Comparison of ENCODE assay signal across 19 cellular contexts in genomic region chr6:15061908-15062307, GRCh38.
DNase-seq lines count a peak whose midpoint lies in the region; ATAC-seq, FAIRE-seq and TF ChIP-seq lines count a peak whose summit lies in the region.
"Had no signal": no experiment of that assay in that cellular context is flagged by ENCODE, and none has a peak within 500 bp of the region (broad histone marks: within the 10 kb centered on the region; RNA-seq: fewer than 3 reads in every experiment).

No MANE protein-coding gene starts in this region.

- no peak overlapping the region for H2BK20ac ChIP-seq in H1 (ENCODE audit: low read length)

- H2BK5ac ChIP-seq in H1 (ENCODE audit: low read depth, low read length): no peak overlapping the region

- H3K4me2 ChIP-seq in PC-9: no peak overlapping the region
- H3K4me2 ChIP-seq in H1 (ENCODE audit: insufficient read depth in 1 of 2, low read depth in 2 of 2, low read length in 2 of 2): no peak overlapping the region
- H3K4me2 ChIP-seq in osteoblast (ENCODE audit: insufficient read depth, low read length): no peak overlapping the region
- H3K4me2 ChIP-seq: A549 had no signal

- no peak overlapping the region for H4K5ac ChIP-seq in H1 (ENCODE audit: insufficient read length, low read depth, low read length)

- no peak overlapping the region for H3K56ac ChIP-seq in H1 (replicated peaks; ENCODE audit: insufficient read length, low read depth, low read length)

- H3K9me2 ChIP-seq in PC-9 (ENCODE audit: insufficient read depth): no peaks in the 10 kb centered on the region

- H3K36me3 ChIP-seq in ACC112 (ENCODE audit: insufficient read depth, low read length): no peaks in the 10 kb centered on the region
- H3K36me3 ChIP-seq in PC-9 (ENCODE audit: low read depth): no peaks in the 10 kb centered on the region
- H3K36me3 ChIP-seq in H1 (ENCODE audit: control insufficient read depth in 2 of 4, insufficient read depth in 4 of 4, low read length in 3 of 4): no peaks in the 10 kb centered on the region
- H3K36me3 ChIP-seq in osteoblast (ENCODE audit: insufficient read depth, low read length): no peaks in the 10 kb centered on the region

- no peak for DNase-seq in PC-9
- no peak for DNase-seq in H1 (ENCODE audit: low read depth in 1 of 2, low spot score in 2 of 2)
- DNase-seq in osteoblast (ENCODE audit: insufficient read length, low spot score, missing footprints): no peak
- no peak for DNase-seq in activated T-cell treated with anti-CD3 and anti-CD28 coated beads, Interleukin-2, amount 50 U/mL, for 48 hours
- DNase-seq in SKM-1 treated with dmso at 0.1 percent for 144 hours (lab: John Stamatoyannopoulos, UW; ENCODE audit: unreplicated experiment): no peak
- DNase-seq in islet precursor cell: no peak
- DNase-seq: CD4-positive, alpha-beta T cell; GOT3; MM.1S; NCI-H1105; NCI-H446 treated with DMSO at 0.1 percent for 48 hours; NCI-H748 treated with DMSO at 0.1 percent for 48 hours; Right ventricle myocardium superior had no signal

- H2BK120ac ChIP-seq in H1 (replicated peaks; ENCODE audit: low read depth, low read length): peak overlapping the region; percentile 66

- TF ChIP-seq POLR2A in H1 (IDR thresholded peaks at IDR 0.05; ENCODE audit: control extremely low read depth in 1 of 2, low read depth in 2 of 2, low read length in 2 of 2): no peak

- H3K4me1 ChIP-seq in ACC112 (ENCODE audit: control insufficient read depth, insufficient read depth, low read length, unreplicated experiment): peaks cover 18% of the 10 kb centered on the region
- H3K4me1 ChIP-seq in PC-9 (replicated peaks; ENCODE audit: insufficient read depth): peaks cover 7% of the 10 kb centered on the region; the same call in 1 of the 2 replicates
- no peaks in the 10 kb centered on the region; a peak in 1 of 7 replicates for H3K4me1 ChIP-seq in H1 (replicated peaks in 1 of 4; ENCODE audit: control insufficient read depth in 3 of 4, insufficient read depth in 4 of 4, low read length in 3 of 4)
- peaks cover 28% of the 10 kb centered on the region for H3K4me1 ChIP-seq in osteoblast (ENCODE audit: insufficient read depth, low read length)
- H3K4me1 ChIP-seq: A549 had no signal

- no peak for TF ChIP-seq CTCF in PC-9 (conservative IDR thresholded peaks at IDR 0.05)
- TF ChIP-seq CTCF in H1 (IDR thresholded peaks at IDR 0.05; ENCODE audit: control extremely low read depth in 1 of 3, insufficient read depth in 1 of 3, low read depth in 1 of 3, low read length in 3 of 3): no peak
- no peak for TF ChIP-seq CTCF in osteoblast (IDR thresholded peaks at IDR 0.05; ENCODE audit: extremely low read depth, low read depth, low read length)

- FAIRE-seq in H1 (lab: Jason Lieb, UNC): no peak
- FAIRE-seq: A549, G401.6, GM12892, GM19239 had no signal

- 0 out of 2 replicates have a peak overlapping the region, but pooled peaks have one; percentile 33 for H2BK15ac ChIP-seq in H1 (ENCODE audit: low read length)

- H3K18ac ChIP-seq in H1 (ENCODE audit: extremely low read depth, low read length): no peak overlapping the region

- no peak overlapping the region for H4K8ac ChIP-seq in H1 (ENCODE audit: extremely low read depth, insufficient read depth, low read length)

- peak overlapping the region; percentile 76 for H3K27ac ChIP-seq in ACC112 (ENCODE audit: low read depth, low read length)
- H3K27ac ChIP-seq in PC-9: no peak overlapping the region
- no peak overlapping the region for H3K27ac ChIP-seq in H1 (ENCODE audit: low read depth, low read length)
- H3K27ac ChIP-seq in osteoblast (ENCODE audit: low read depth, low read length): peak overlapping the region; percentile 68
- H3K27ac ChIP-seq: A549 had no signal

- CTCF ChIA-PET in PC-9 (lab: Charles Lee) (interaction anchor here (0.7 kb wide), 1 partner anchor 139 kb away, joined by 3 read pairs; no protein-coding TSS in a partner anchor), H1 (lab: Charles Lee; ENCODE audit: partially characterized antibody) (interaction anchor here (0.6 to 1.7 kb wide), 3 partner anchors 12 to 377 kb away, joined by 3 to 6 read pairs (median 3); no protein-coding TSS in a partner anchor)

- no peaks in the 10 kb centered on the region for H4K20me1 ChIP-seq in PC-9 (ENCODE audit: insufficient read depth)
- no peaks in the 10 kb centered on the region for H4K20me1 ChIP-seq in H1 (replicated peaks in 1 of 2; ENCODE audit: control insufficient read depth in 1 of 2, insufficient read depth in 2 of 2, low read length in 2 of 2)
- H4K20me1 ChIP-seq in osteoblast (ENCODE audit: insufficient read depth, low read length): no peaks in the 10 kb centered on the region

- no peaks in the 10 kb centered on the region for H3K23me2 ChIP-seq in H1 (ENCODE audit: low read depth, low read length)

- intact Hi-C loops in PC-9 (cut with micrococcal nuclease; ENCODE audit: unreplicated experiment): loop anchor here (1.0 to 5.0 kb wide), 7 partner anchors 180 to 851 kb away; no protein-coding TSS in a partner anchor

- no peak overlapping the region for H2BK12ac ChIP-seq in H1 (ENCODE audit: low read depth, low read length)

- no peak overlapping the region for H2AFZ ChIP-seq in ACC112 (ENCODE audit: low read length, unreplicated experiment)
- no peak overlapping the region for H2AFZ ChIP-seq in PC-9
- H2AFZ ChIP-seq in H1 (ENCODE audit: low read length): no peak overlapping the region
- no peak overlapping the region for H2AFZ ChIP-seq in osteoblast (ENCODE audit: low read length)

- no peak overlapping the region for H3K4ac ChIP-seq in H1 (replicated peaks; ENCODE audit: insufficient read length, low read depth, low read length)

- H4K91ac ChIP-seq in H1 (replicated peaks; ENCODE audit: insufficient read length, low read length): no peak overlapping the region

- no peak for ATAC-seq in activated CD4-positive, CD25-positive, alpha-beta regulatory T cell treated with anti-CD3 and anti-CD28 coated beads, Interleukin-2, amount 50 U/mL, for 24 hours
- ATAC-seq: A549 had no signal

- WGBS in H1 (ENCODE audit: extremely low coverage in 1 of 2, insufficient coverage in 1 of 2, insufficient read length in 1 of 2, insufficient replicate concordance in 2 of 2, low coverage in 1 of 2, low lambda C conversion rate in 2 of 2, missing lambda C conversion rate in 1 of 2), 2 experiments: 86% methylated on average over 2 of the region's 2 CpGs; no CpG with 5 or more reads in 1 of the 2 experiments

- no peaks in the 10 kb centered on the region for H3K9me3 ChIP-seq in PC-9 (ENCODE audit: insufficient read depth, low read depth)
- H3K9me3 ChIP-seq in H1 (ENCODE audit: insufficient read depth in 2 of 2, low read depth in 1 of 2, low read length in 1 of 2): no peaks in the 10 kb centered on the region; a peak in 1 of 4 replicates
- H3K9me3 ChIP-seq in osteoblast (ENCODE audit: low read depth, low read length): no peaks in the 10 kb centered on the region
- H3K9me3 ChIP-seq: A549 had no signal

- H2AK5ac ChIP-seq in H1 (ENCODE audit: low read depth, low read length): no peak overlapping the region

- H3F3A ChIP-seq in PC-9 (ENCODE audit: insufficient read depth, low read depth): no peaks in the 10 kb centered on the region; the same call in 1 of the 2 replicates

- no peak for TF ChIP-seq EP300 in H1 (IDR thresholded peaks at IDR 0.05; ENCODE audit: borderline replicate concordance in 1 of 2, low read depth in 2 of 2, low read length in 2 of 2)

- H3K14ac ChIP-seq in H1 (ENCODE audit: insufficient read length): no peak overlapping the region

- H3K9ac ChIP-seq in H1 (replicated peaks in 1 of 4; ENCODE audit: extremely low read depth in 1 of 4, low read depth in 3 of 4, low read length in 3 of 4): no peak overlapping the region

- no peak for TF ChIP-seq RAD21 in H1 (IDR thresholded peaks at IDR 0.05 in 1 of 2, conservative IDR thresholded peaks at IDR 0.05 in 1 of 2; ENCODE audit: low read depth in 2 of 2, low read length in 2 of 2)

- H3K4me3 ChIP-seq in ACC112 (ENCODE audit: low read depth, low read length) (no peak overlapping the region), PC-9 (no peak overlapping the region), H1 (ENCODE audit: extremely low read depth in 1 of 4, insufficient read depth in 2 of 4, low read depth in 3 of 4, low read length in 4 of 4) (no peak overlapping the region), osteoblast (ENCODE audit: insufficient read depth, low read length) (no peak overlapping the region)
- H3K4me3 ChIP-seq: A549 had no signal

- TSS peak; percentile 97 for BruUV-seq in PC-9 (replicated peaks; lab: Mats Ljungman, UMichigan)

- H3K23ac ChIP-seq in H1 (ENCODE audit: insufficient read length): no peak overlapping the region

- no peaks in the 10 kb centered on the region for H3K79me1 ChIP-seq in H1 (ENCODE audit: low read depth, low read length)

- POLR2A ChIA-PET in PC-9 (lab: Charles Lee; ENCODE audit: unreplicated experiment) (no interaction called here), H1 (lab: Charles Lee; ENCODE audit: partially characterized antibody) (no interaction called here)

- H3K79me2 ChIP-seq in ACC112 (ENCODE audit: control insufficient read depth, insufficient read depth, low read length, unreplicated experiment) (no peaks in the 10 kb centered on the region), PC-9 (ENCODE audit: low read depth) (no peaks in the 10 kb centered on the region), H1 (ENCODE audit: control insufficient read depth in 1 of 2, insufficient read depth in 2 of 2, low read length in 2 of 2) (no peaks in the 10 kb centered on the region), osteoblast (ENCODE audit: insufficient read depth, low read length) (no peaks in the 10 kb centered on the region)

- H3K27me3 ChIP-seq in ACC112 (ENCODE audit: insufficient read depth, low read length) (no peaks in the 10 kb centered on the region), PC-9 (ENCODE audit: insufficient read depth, low read depth) (no peaks in the 10 kb centered on the region), H1 (replicated peaks in 1 of 4; ENCODE audit: control insufficient read depth in 3 of 4, extremely low read depth in 1 of 4, insufficient read depth in 3 of 4, low read length in 3 of 4) (no peaks in the 10 kb centered on the region), osteoblast (ENCODE audit: insufficient read depth, low read length) (no peaks in the 10 kb centered on the region)

TF ChIP-seq in H1, 55 proteins besides CTCF, POLR2A, EP300 and RAD21:
- peak; percentile 64; the same call in 1 of the 2 replicates for TF ChIP-seq KDM1A (IDR thresholded peaks at IDR 0.05; ENCODE audit: borderline replicate concordance, low read length)
- no peak for TF ChIP-seq NANOG (IDR thresholded peaks at IDR 0.05; ENCODE audit: insufficient read depth, low read depth, low read length, poor library complexity, severe bottlenecking)
TF ChIP-seq in H1: peak in this region for 1.

Comparison
In these comparisons a context has a peak if more than half of its experiments do, and no peak if none do; other contexts are left out.
1. H3K27ac ChIP-seq: peak in ACC112 (single experiment) and osteoblast (single experiment); none in PC-9 (single experiment) and H1 (single experiment).